Comparison of ENCODE assay signal across 29 cellular contexts in the genomic region with DNA sequence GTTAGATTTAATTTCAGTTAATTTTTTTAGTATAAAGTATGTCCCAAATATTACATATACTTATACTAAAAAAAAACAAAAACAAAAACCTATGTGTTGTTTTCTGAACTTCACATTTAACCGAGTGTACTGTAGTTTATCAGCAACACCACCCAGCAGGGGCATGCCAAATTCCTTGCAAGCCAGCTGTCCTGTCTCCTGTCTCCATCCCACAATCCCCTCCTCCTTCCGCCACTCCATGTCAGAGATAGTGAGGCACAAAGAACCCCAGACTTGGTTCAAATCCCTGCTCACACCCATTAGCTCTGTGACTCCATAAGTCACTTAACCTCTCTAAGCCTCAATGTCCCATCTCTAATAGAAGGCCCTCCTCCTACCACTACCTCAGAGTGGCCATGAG.
"Had no signal": no experiment of that assay in that cellular context is flagged by ENCODE, and none has a peak within 500 bp of the region (broad histone marks: within the 10 kb centered on the region; RNA-seq: fewer than 3 reads in every experiment).

No MANE protein-coding gene starts in this region.

- H3K9me3 ChIP-seq: gastroesophageal sphincter, mucosa of descending colon, pancreas, prostate gland, stomach, tibial artery, upper lobe of right lung had no signal

- H3K27me3 ChIP-seq: dorsolateral prefrontal cortex, gastroesophageal sphincter, pancreas, stomach, tibial artery, upper lobe of right lung had no signal

- H3K4me3 ChIP-seq: coronary artery, dorsolateral prefrontal cortex, gastroesophageal sphincter, lung, mucosa of descending colon, pancreas, prostate gland, stomach, tibial artery, upper lobe of right lung had no signal

- DNase-seq: activated B cell treated with CpG ODN at 0.5 μM for 24 hours; activated CD4-positive, alpha-beta T cell treated with anti-CD3 and anti-CD28 coated beads, Interleukin-2, amount 50 U/mL, for 1 hour; activated CD8-positive, alpha-beta memory T cell treated with anti-CD3 and anti-CD28 coated beads, Interleukin-2, amount 10 ng/mL, durations not matched to agents 7 days and 5 days; activated CD8-positive, alpha-beta T cell treated with anti-CD3 and anti-CD28 coated beads for 36 hours; activated naive CD4-positive, alpha-beta T cell treated with Interleukin-2 at 50 U/mL for 16 hours; activated T-cell treated with anti-CD3 and anti-CD28 coated beads, Interleukin-2, amount 50 U/mL, for 48 hours; anterior cingulate cortex; cerebellar nuclear complex; dorsolateral prefrontal cortex; effector memory CD4-positive, alpha-beta T cell; mucosa of descending colon; naive B cell; pancreas; retina; stimulated activated CD4-positive, alpha-beta T cell treated with anti-CD3 and anti-CD28 coated beads, Interleukin-15, amount 100 ng/mL, for 24 hours; stimulated activated CD4-positive, alpha-beta T cell treated with anti-CD3 and anti-CD28 coated beads, Interleukin-2, amount 100 ng/mL, for 24 hours; stimulated activated naive B cell treated with anti-CD40 and anti-IgM and Interleukin-4, amounts not matched to agents 10 μg/mL and 1 μg/mL and 100 μg/mL, for 72 hours; stomach; T-cell; tibial artery; upper lobe of right lung had no signal

- H3K27ac ChIP-seq: coronary artery, gastroesophageal sphincter, pancreas, prostate gland, stomach, tibial artery, upper lobe of right lung had no signal

- H3K9me3 Mint-ChIP-seq: activated B cell treated with CpG ODN at 0.5 μM for 24 hours; activated CD8-positive, alpha-beta T cell treated with anti-CD3 and anti-CD28 coated beads for 36 hours; naive B cell; stimulated activated naive B cell treated with anti-CD40 and anti-IgM and Interleukin-4, amounts not matched to agents 10 μg/mL and 1 μg/mL and 100 μg/mL, for 72 hours; T-cell; T-helper 2 cell treated with Interferon-gamma antibody and Interleukin-4, amounts not matched to agents 5 μg/mL and 100 μg/mL, for 36 hours had no signal

- ATAC-seq: activated CD8-positive, alpha-beta memory T cell treated with anti-CD3 and anti-CD28 coated beads, Interleukin-2, amount 10 ng/mL, durations not matched to agents 7 days and 5 days; activated CD8-positive, alpha-beta T cell treated with anti-CD3 and anti-CD28 coated beads for 36 hours; gastroesophageal sphincter; left lobe of liver; mucosa of descending colon; pancreas; stimulated activated naive B cell treated with anti-CD40 and anti-IgM and Interleukin-4, amounts not matched to agents 10 μg/mL and 1 μg/mL and 100 μg/mL, for 72 hours; T-cell; upper lobe of right lung had no signal

- H3K4me1 ChIP-seq: pancreas, prostate gland, stomach, tibial artery, upper lobe of right lung had no signal

- H3K27ac Mint-ChIP-seq: activated B cell treated with CpG ODN at 0.5 μM for 24 hours; activated CD8-positive, alpha-beta memory T cell treated with anti-CD3 and anti-CD28 coated beads, Interleukin-2, amount 10 ng/mL, durations not matched to agents 7 days and 5 days; activated CD8-positive, alpha-beta T cell treated with anti-CD3 and anti-CD28 coated beads for 36 hours; activated naive CD8-positive, alpha-beta T cell; stimulated activated naive B cell treated with anti-CD40 and anti-IgM and Interleukin-4, amounts not matched to agents 10 μg/mL and 1 μg/mL and 100 μg/mL, for 72 hours; T-cell; T-helper 2 cell treated with Interferon-gamma antibody and Interleukin-4, amounts not matched to agents 5 μg/mL and 100 μg/mL, for 36 hours had no signal

- H3K27me3 Mint-ChIP-seq: activated B cell treated with CpG ODN at 0.5 μM for 24 hours; activated CD8-positive, alpha-beta memory T cell treated with anti-CD3 and anti-CD28 coated beads, Interleukin-2, amount 10 ng/mL, durations not matched to agents 7 days and 5 days; activated CD8-positive, alpha-beta T cell treated with anti-CD3 and anti-CD28 coated beads for 36 hours; activated naive CD8-positive, alpha-beta T cell; naive B cell; stimulated activated naive B cell treated with anti-CD40 and anti-IgM and Interleukin-4, amounts not matched to agents 10 μg/mL and 1 μg/mL and 100 μg/mL, for 72 hours; T-cell had no signal

- H3K4me1 Mint-ChIP-seq: activated B cell treated with CpG ODN at 0.5 μM for 24 hours; activated CD8-positive, alpha-beta memory T cell treated with anti-CD3 and anti-CD28 coated beads, Interleukin-2, amount 10 ng/mL, durations not matched to agents 7 days and 5 days; naive B cell had no signal

- H3K4me3 Mint-ChIP-seq: activated B cell treated with CpG ODN at 0.5 μM for 24 hours; activated CD8-positive, alpha-beta memory T cell treated with anti-CD3 and anti-CD28 coated beads, Interleukin-2, amount 10 ng/mL, durations not matched to agents 7 days and 5 days; activated CD8-positive, alpha-beta T cell treated with anti-CD3 and anti-CD28 coated beads for 36 hours; activated naive CD8-positive, alpha-beta T cell; naive B cell; stimulated activated naive B cell treated with anti-CD40 and anti-IgM and Interleukin-4, amounts not matched to agents 10 μg/mL and 1 μg/mL and 100 μg/mL, for 72 hours; T-cell; T-helper 2 cell treated with Interferon-gamma antibody and Interleukin-4, amounts not matched to agents 5 μg/mL and 100 μg/mL, for 36 hours had no signal

- H3K36me3 ChIP-seq: pancreas had no signal

- FAIRE-seq: bronchial epithelial cell, pancreas had no signal
